ENCODE assay signal across 21 cellular contexts in the genomic region with DNA sequence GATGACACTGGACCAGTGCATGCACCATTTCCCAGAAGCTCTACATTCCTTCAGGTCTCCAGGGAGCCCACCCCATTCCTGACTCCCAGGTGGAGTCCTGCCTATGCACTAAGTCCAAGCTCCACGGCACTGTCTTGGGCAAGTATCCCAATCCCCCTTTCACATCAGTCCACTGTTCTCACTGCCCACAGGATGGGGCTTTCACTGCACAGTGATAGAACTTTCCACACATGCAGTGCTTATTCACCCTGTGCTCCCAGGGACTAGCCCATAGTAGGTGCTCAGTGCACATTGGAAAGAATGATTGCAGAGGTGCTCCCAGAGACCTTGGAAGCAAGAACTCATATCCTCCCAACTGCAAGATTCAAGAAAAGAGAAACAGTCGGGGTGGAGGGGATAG. TPM values are rescaled to one million over a fixed set of nuclear protein-coding genes. Genes with fewer than 3 reads are reported as not detected.
DNase-seq lines count a peak whose midpoint lies in the region; ATAC-seq, FAIRE-seq and TF ChIP-seq lines count a peak whose summit lies in the region.
"Had no signal": no experiment of that assay in that cellular context is flagged by ENCODE, and none has a peak within 500 bp of the region (broad histone marks: within the 10 kb centered on the region; RNA-seq: fewer than 3 reads in every experiment).

No MANE protein-coding gene starts in this region.

- no peak overlapping the region for H3K4ac ChIP-seq in H1 (replicated peaks; ENCODE audit: insufficient read length, low read depth, low read length)
- no peak overlapping the region for H3K4ac ChIP-seq in neuronal stem cell (ENCODE audit: low read length)

- DNase-seq in A549 (ENCODE audit: low read depth in 1 of 2, low spot score in 1 of 2) = no peak
- DNase-seq in H1 (ENCODE audit: low read depth in 1 of 2, low spot score in 2 of 2) = no peak
- DNase-seq in spleen = peak; percentile 32
- no peak for DNase-seq in neuronal stem cell (ENCODE audit: low spot score)
- DNase-seq in stimulated activated CD4-positive, alpha-beta T cell treated with anti-CD3 and anti-CD28 coated beads, Interleukin-2, amount 100 ng/mL, for 48 hours = no peak
- DNase-seq: 8988T; C1 segment of cervical spinal cord; Caco-2; CD4-positive, CD25-positive, alpha-beta regulatory T cell; CD8-positive, alpha-beta T cell; DMS153; DND-41; GOT3; H7; HCEC 1CT had no signal

- H3K18ac ChIP-seq in H1 (ENCODE audit: extremely low read depth, low read length) (no peak overlapping the region), neuronal stem cell (ENCODE audit: low read length) (no peak overlapping the region)

- H2AK5ac ChIP-seq in H1 (ENCODE audit: low read depth, low read length) = no peak overlapping the region
- H2AK5ac ChIP-seq in neuronal stem cell (ENCODE audit: low read depth, low read length) = no peak overlapping the region

- H2BK20ac ChIP-seq in H1 (ENCODE audit: low read length) = no peak overlapping the region

- ATAC-seq in A549 (no peak), HG03196 (IDR thresholded peaks at IDR 0.05; ENCODE audit: unreplicated experiment) (no peak)
- ATAC-seq: CD8-positive, alpha-beta T cell had no signal

- H3K27me3 ChIP-seq in H1 (replicated peaks in 1 of 4; ENCODE audit: control insufficient read depth in 3 of 4, extremely low read depth in 1 of 4, insufficient read depth in 3 of 4, low read length in 3 of 4) (no peaks in the 10 kb centered on the region; a peak in 2 of 7 replicates), spleen (replicated peaks in 1 of 7) (no peaks in the 10 kb centered on the region), neuronal stem cell (ENCODE audit: control insufficient read depth in 3 of 3, insufficient read depth in 3 of 3, low read depth in 1 of 3, low read length in 3 of 3) (no peaks in the 10 kb centered on the region)

- H3K4me3 ChIP-seq in A549 = no peak overlapping the region
- H3K4me3 ChIP-seq in HEK293 (ENCODE audit: low read depth, low read length) = no peak overlapping the region
- no peak overlapping the region for H3K4me3 ChIP-seq in H1 (ENCODE audit: extremely low read depth in 1 of 4, insufficient read depth in 2 of 4, low read depth in 3 of 4, low read length in 4 of 4)
- no peak overlapping the region for H3K4me3 ChIP-seq in spleen
- no peak overlapping the region for H3K4me3 ChIP-seq in neuronal stem cell (ENCODE audit: low read length in 2 of 2)

- H2BK5ac ChIP-seq in H1 (ENCODE audit: low read depth, low read length) = no peak overlapping the region
- no peak overlapping the region for H2BK5ac ChIP-seq in neuronal stem cell (ENCODE audit: low read length)

- no peaks in the 10 kb centered on the region for H3K23me2 ChIP-seq in H1 (ENCODE audit: low read depth, low read length)

- H3K4me2 ChIP-seq in A549 (no peak overlapping the region), H1 (ENCODE audit: insufficient read depth in 1 of 2, low read depth in 2 of 2, low read length in 2 of 2) (no peak overlapping the region), neuronal stem cell (ENCODE audit: insufficient read depth, low read length, poor library complexity, severe bottlenecking) (no peak overlapping the region)

- TF ChIP-seq POLR2A in A549 (IDR thresholded peaks at IDR 0.05; ENCODE audit: low read length) = no peak
- no peak for TF ChIP-seq POLR2A in H1 (IDR thresholded peaks at IDR 0.05; ENCODE audit: control extremely low read depth in 1 of 2, low read depth in 2 of 2, low read length in 2 of 2)
- no peak for TF ChIP-seq POLR2A in spleen (IDR thresholded peaks at IDR 0.05)

- H3K79me1 ChIP-seq in H1 (ENCODE audit: low read depth, low read length) (no peaks in the 10 kb centered on the region), neuronal stem cell (ENCODE audit: low read depth, low read length) (no peaks in the 10 kb centered on the region)

- H3K56ac ChIP-seq in H1 (replicated peaks; ENCODE audit: insufficient read length, low read depth, low read length) = no peak overlapping the region

- no peak for TF ChIP-seq EP300 in A549 (IDR thresholded peaks at IDR 0.05)
- no peak for TF ChIP-seq EP300 in H1 (IDR thresholded peaks at IDR 0.05; ENCODE audit: borderline replicate concordance in 1 of 2, low read depth in 2 of 2, low read length in 2 of 2)

- H3K79me2 ChIP-seq in H1 (ENCODE audit: control insufficient read depth in 1 of 2, insufficient read depth in 2 of 2, low read length in 2 of 2) = no peaks in the 10 kb centered on the region

- H2BK15ac ChIP-seq in H1 (ENCODE audit: low read length) (no peak overlapping the region), neuronal stem cell (ENCODE audit: low read length) (no peak overlapping the region)

- H4K8ac ChIP-seq in H1 (ENCODE audit: extremely low read depth, insufficient read depth, low read length) (no peak overlapping the region), neuronal stem cell (ENCODE audit: low read depth, low read length) (no peak overlapping the region)

- H3K23ac ChIP-seq in H1 (ENCODE audit: insufficient read length) (no peak overlapping the region), neuronal stem cell (ENCODE audit: low read depth, low read length, poor library complexity) (no peak overlapping the region)

- intact Hi-C loops in spleen (cut with DNase I; ENCODE audit: low total_unique reads) = no loop called here

- no peaks in the 10 kb centered on the region for H4K20me1 ChIP-seq in H1 (replicated peaks in 1 of 2; ENCODE audit: control insufficient read depth in 1 of 2, insufficient read depth in 2 of 2, low read length in 2 of 2)

- no peaks in the 10 kb centered on the region for H3K36me3 ChIP-seq in HEK293 (ENCODE audit: control insufficient read depth in 2 of 2, insufficient read depth in 1 of 2, low read length in 2 of 2)
- H3K36me3 ChIP-seq in H1 (ENCODE audit: control insufficient read depth in 2 of 4, insufficient read depth in 4 of 4, low read length in 3 of 4) = no peaks in the 10 kb centered on the region
- no peaks in the 10 kb centered on the region for H3K36me3 ChIP-seq in spleen
- no peaks in the 10 kb centered on the region for H3K36me3 ChIP-seq in neuronal stem cell (replicated peaks in 1 of 2; ENCODE audit: control insufficient read depth in 2 of 2, insufficient read depth in 2 of 2, low read length in 2 of 2)

- H3K9me3 ChIP-seq in A549 (peaks cover 5% of the 10 kb centered on the region; the same call in 2 of the 3 replicates), HEK293 (ENCODE audit: control insufficient read depth, insufficient read depth, low read depth, low read length) (no peaks in the 10 kb centered on the region), H1 (ENCODE audit: insufficient read depth in 2 of 2, low read depth in 1 of 2, low read length in 1 of 2) (peaks cover 32 to 54% of the 10 kb centered on the region in 2 experiments), spleen (no peaks in the 10 kb centered on the region), neuronal stem cell (replicated peaks in 1 of 2; ENCODE audit: control insufficient read depth in 2 of 2, insufficient read depth in 1 of 2, low read depth in 1 of 2, low read length in 2 of 2) (peaks cover 7 to 16% of the 10 kb centered on the region in 2 donors)

- no peak overlapping the region for H3K27ac ChIP-seq in A549
- H3K27ac ChIP-seq in HEK293 (ENCODE audit: extremely low read depth, low read depth, low read length) = no peak overlapping the region
- no peak overlapping the region for H3K27ac ChIP-seq in H1 (ENCODE audit: low read depth, low read length)
- H3K27ac ChIP-seq in spleen = no peak overlapping the region
- no peak overlapping the region for H3K27ac ChIP-seq in neuronal stem cell (replicated peaks; ENCODE audit: low read length)

- no peak overlapping the region for H2BK12ac ChIP-seq in H1 (ENCODE audit: low read depth, low read length)
- H2BK12ac ChIP-seq in neuronal stem cell (ENCODE audit: low read length) = no peak overlapping the region

- TF ChIP-seq CTCF in A549 (IDR thresholded peaks at IDR 0.05) (no peak), HEK293 (tag by site-specific recombination; IDR thresholded peaks at IDR 0.05) (no peak), H1 (IDR thresholded peaks at IDR 0.05; ENCODE audit: control extremely low read depth in 1 of 3, insufficient read depth in 1 of 3, low read depth in 1 of 3, low read length in 3 of 3) (no peak), spleen (IDR thresholded peaks at IDR 0.05 in 8 of 11, conservative IDR thresholded peaks at IDR 0.05 in 3 of 11) (no peak)

- no peak overlapping the region for H3K14ac ChIP-seq in H1 (ENCODE audit: insufficient read length)
- H3K14ac ChIP-seq in neuronal stem cell (ENCODE audit: low read length) = no peak overlapping the region

- H2BK120ac ChIP-seq in H1 (replicated peaks; ENCODE audit: low read depth, low read length) (no peak overlapping the region), neuronal stem cell (ENCODE audit: low read depth, low read length) (no peak overlapping the region)

- no peak for FAIRE-seq in A549 (lab: Jason Lieb, UNC)
- FAIRE-seq in H1 (lab: Jason Lieb, UNC) = no peak
- FAIRE-seq: G401.6, GM12892 had no signal

- no peaks in the 10 kb centered on the region for H3K4me1 ChIP-seq in A549
- no peaks in the 10 kb centered on the region for H3K4me1 ChIP-seq in HEK293 (ENCODE audit: control insufficient read depth, insufficient read depth, low read length)
- no peaks in the 10 kb centered on the region for H3K4me1 ChIP-seq in H1 (replicated peaks in 1 of 4; ENCODE audit: control insufficient read depth in 3 of 4, insufficient read depth in 4 of 4, low read length in 3 of 4)
- H3K4me1 ChIP-seq in spleen = peaks cover 0 to 6% (median 0%) of the 10 kb centered on the region in 6 donors
- H3K4me1 ChIP-seq in neuronal stem cell (ENCODE audit: control insufficient read depth in 2 of 2, insufficient read depth in 1 of 2, low read depth in 1 of 2, low read length in 2 of 2) = no peaks in the 10 kb centered on the region
- H3K4me1 ChIP-seq: Caco-2 had no signal

- H3K9ac ChIP-seq in H1 (replicated peaks in 1 of 4; ENCODE audit: extremely low read depth in 1 of 4, low read depth in 3 of 4, low read length in 3 of 4) (no peak overlapping the region), neuronal stem cell (ENCODE audit: low read depth, low read length, poor library complexity) (no peak overlapping the region)

- POLR2A ChIA-PET in A549 (lab: Yijun Ruan, JAX) = no interaction called here
- POLR2A ChIA-PET in HEK293 (lab: Yijun Ruan, JAX) = no interaction called here
- POLR2A ChIA-PET in H1 (lab: Charles Lee; ENCODE audit: partially characterized antibody) = interaction anchor here (0.8 kb wide), 1 partner anchor 53 kb away, joined by 3 read pairs; no protein-coding TSS in a partner anchor

- TF ChIP-seq RAD21 in A549 (conservative IDR thresholded peaks at IDR 0.05 in 1 of 2, IDR thresholded peaks at IDR 0.05 in 1 of 2) (no peak), H1 (IDR thresholded peaks at IDR 0.05 in 1 of 2, conservative IDR thresholded peaks at IDR 0.05 in 1 of 2; ENCODE audit: low read depth in 2 of 2, low read length in 2 of 2) (no peak)

- H4K91ac ChIP-seq in H1 (replicated peaks; ENCODE audit: insufficient read length, low read length) (no peak overlapping the region), neuronal stem cell (ENCODE audit: low read depth, low read length, poor library complexity) (no peak overlapping the region)

- no peak overlapping the region for H4K5ac ChIP-seq in H1 (ENCODE audit: insufficient read length, low read depth, low read length)

- H2AFZ ChIP-seq in H1 (ENCODE audit: low read length) (no peak overlapping the region), neuronal stem cell (ENCODE audit: low read length) (no peak overlapping the region)

- WGBS in A549 (ENCODE audit: missing lambda C conversion rate) = 0% methylated on average over 2 of the region's 2 CpGs
- WGBS in H1 (ENCODE audit: extremely low coverage in 1 of 2, insufficient coverage in 1 of 2, insufficient read length in 1 of 2, insufficient replicate concordance in 2 of 2, low coverage in 1 of 2, low lambda C conversion rate in 2 of 2, missing lambda C conversion rate in 1 of 2), 2 experiments = 85% methylated on average over 2 of the region's 2 CpGs; no CpG with 5 or more reads in 1 of the 2 experiments
- 81 to 92% (median 90%) methylated on average over 2 of the region's 2 CpGs for WGBS in spleen, 5 donors
- no CpG with 5 or more reads among the region's 2 CpGs for WGBS in neuronal stem cell (ENCODE audit: extremely low coverage in 2 of 2, insufficient read length in 2 of 2, insufficient replicate concordance in 1 of 2), 2 donors

- CTCF ChIA-PET in A549 (lab: Yijun Ruan, JAX) (interaction anchor here (0.8 to 4.9 kb wide), 6 partner anchors 9 to 396 kb away, joined by 3 to 27 read pairs (median 4); no protein-coding TSS in a partner anchor), HEK293 (lab: Yijun Ruan, JAX) (interaction anchor here (0.6 to 1.7 kb wide), 3 partner anchors 40 to 600 kb away, joined by 3 to 7 read pairs (median 3); no protein-coding TSS in a partner anchor), H1 (lab: Charles Lee; ENCODE audit: partially characterized antibody) (interaction anchor here (0.6 to 2.0 kb wide), 7 partner anchors 8 to 96 kb away, joined by 3 to 7 read pairs (median 4); no protein-coding TSS in a partner anchor)

RNA-seq across cellular contexts. Expression of gene MS4A10, which starts 6.4 kb away (rescaled TPM):
- polyA plus RNA-seq in A549 (2011; rRNA removed) (not detected in 2 replicates), A549 (2017; fragmentation: RNase III; extraction: RNeasy Plus Mini Kit Qiagen cat#74134 plus additional on column Dnase treatment) (not detected in 3 replicates), H1 (2011; rRNA removed) (not detected in 2 replicates), spleen (not detected)
- polyA plus RNA-seq in A549 (2012; cell fraction: cytosol; rRNA removed) = not detected in 2 replicates
- polyA plus RNA-seq in A549 (2012; cell fraction: nucleus; rRNA removed) = not detected in 2 replicates
- not detected in 2 replicates for polyA minus RNA-seq in A549 (2011; rRNA and poly(A)+ RNA removed)
- not detected in 2 replicates for total RNA-seq in H1 (2021; fragmentation: NEBNext Ultra II Directional; extraction: Animal tissue kit (Norgen Biotek cat#: 25700))
- polyA plus RNA-seq in H1 (2011; cell fraction: cytosol; rRNA removed) = not detected
- not detected for polyA plus RNA-seq in H1 (2011; cell fraction: nucleus; rRNA removed)
- not detected in 4 replicates for polyA plus RNA-seq in H1 (2012, experiment 1 of 2)
- polyA plus RNA-seq in H1 (2012, experiment 2 of 2) = not detected
- not detected for polyA plus RNA-seq in H1 (2013, experiment 1 of 2)
- polyA plus RNA-seq in H1 (2013, experiment 2 of 2) = not detected
- not detected in 2 replicates for polyA minus RNA-seq in H1 (2011; rRNA and poly(A)+ RNA removed)
- polyA minus RNA-seq in H1 (2011; cell fraction: cytosol; rRNA and poly(A)+ RNA removed) = not detected
- not detected for polyA minus RNA-seq in H1 (2011; cell fraction: nucleus; rRNA and poly(A)+ RNA removed)
- total RNA-seq in spleen = not detected
- polyA plus RNA-seq in neuronal stem cell (2013, experiment 1 of 2) = not detected
- not detected for polyA plus RNA-seq in neuronal stem cell (2013, experiment 2 of 2)
- total RNA-seq: A673; CD4-positive, CD25-positive, alpha-beta regulatory T cell; CD8-positive, alpha-beta T cell; H7 had no signal
- polyA plus RNA-seq: BJ; CD4-positive, CD25-positive, alpha-beta regulatory T cell had no signal

RNA-seq across cellular contexts. Expression of gene MS4A15, which starts 34.9 kb away (rescaled TPM):
- not detected in 2 replicates for polyA plus RNA-seq in A549 (2011; rRNA removed)
- polyA plus RNA-seq in A549 (2012; cell fraction: cytosol; rRNA removed) = 0.03 TPM in 1 of 2 replicates, not detected in the other
- polyA plus RNA-seq in A549 (2012; cell fraction: nucleus; rRNA removed) = not detected in 2 replicates
- not detected in 3 replicates for polyA plus RNA-seq in A549 (2017; fragmentation: RNase III; extraction: RNeasy Plus Mini Kit Qiagen cat#74134 plus additional on column Dnase treatment)
- not detected in 2 replicates for polyA minus RNA-seq in A549 (2011; rRNA and poly(A)+ RNA removed)
- total RNA-seq in H1 (2021; fragmentation: NEBNext Ultra II Directional; extraction: Animal tissue kit (Norgen Biotek cat#: 25700)) = 0.17 TPM in 1 of 2 replicates, not detected in the other
- polyA plus RNA-seq in H1 (2011; rRNA removed) = 0.15 and 0.41 TPM in 2 replicates
- polyA plus RNA-seq in H1 (2011; cell fraction: cytosol; rRNA removed) = 0.04 TPM
- 0.24 TPM for polyA plus RNA-seq in H1 (2011; cell fraction: nucleus; rRNA removed)
- polyA plus RNA-seq in H1 (2012, experiment 1 of 2) = 0.20 to 0.27 TPM in 2 of 4 replicates, not detected in the others
- polyA plus RNA-seq in H1 (2012, experiment 2 of 2) = not detected
- 0.32 TPM for polyA plus RNA-seq in H1 (2013, experiment 1 of 2)
- 0.20 TPM for polyA plus RNA-seq in H1 (2013, experiment 2 of 2)
- polyA minus RNA-seq in H1 (2011; rRNA and poly(A)+ RNA removed) = 1.3 TPM in 1 of 2 replicates, not detected in the other
- polyA minus RNA-seq in H1 (2011; cell fraction: cytosol; rRNA and poly(A)+ RNA removed) = not detected
- not detected for polyA minus RNA-seq in H1 (2011; cell fraction: nucleus; rRNA and poly(A)+ RNA removed)
- not detected for total RNA-seq in spleen
- polyA plus RNA-seq in spleen = not detected
- polyA plus RNA-seq in neuronal stem cell (2013, experiment 1 of 2) = 0.06 TPM
- 0.06 TPM for polyA plus RNA-seq in neuronal stem cell (2013, experiment 2 of 2)
- total RNA-seq: A673; Caco-2; CD4-positive, CD25-positive, alpha-beta regulatory T cell; CD8-positive, alpha-beta T cell had no signal
- polyA plus RNA-seq: BJ; CD4-positive, CD25-positive, alpha-beta regulatory T cell had no signal

RNA-seq across cellular contexts. Expression of gene CCDC86, which starts 50.4 kb away (rescaled TPM):
- polyA plus RNA-seq in A549 (2011; rRNA removed) (39.8 and 42.8 TPM in 2 replicates), A549 (2017; fragmentation: RNase III; extraction: RNeasy Plus Mini Kit Qiagen cat#74134 plus additional on column Dnase treatment) (67.5 to 74.4 TPM (median 71.1 TPM) in 3 replicates), H1 (2011; rRNA removed) (37.7 and 55.6 TPM in 2 replicates), spleen (10 to 100 TPM in 2 of 3 donors, 1 to 10 TPM in 1; 7.6 to 15.4 (median 13.3) TPM)
- 61.7 and 70.0 TPM in 2 replicates for polyA plus RNA-seq in A549 (2012; cell fraction: cytosol; rRNA removed)
- 112 and 148 TPM in 2 replicates for polyA plus RNA-seq in A549 (2012; cell fraction: nucleus; rRNA removed)
- 22.2 and 23.1 TPM in 2 replicates for polyA minus RNA-seq in A549 (2011; rRNA and poly(A)+ RNA removed)
- total RNA-seq in H1 (2021; fragmentation: NEBNext Ultra II Directional; extraction: Animal tissue kit (Norgen Biotek cat#: 25700)) = 76.4 and 77.1 TPM in 2 replicates
- polyA plus RNA-seq in H1 (2011; cell fraction: cytosol; rRNA removed) = 40.1 TPM
- polyA plus RNA-seq in H1 (2011; cell fraction: nucleus; rRNA removed) = 113 TPM
- polyA plus RNA-seq in H1 (2012, experiment 1 of 2) = 53.8 to 65.2 TPM (median 57.5 TPM) in 4 replicates
- 68.7 TPM for polyA plus RNA-seq in H1 (2012, experiment 2 of 2)
- 53.1 TPM for polyA plus RNA-seq in H1 (2013, experiment 1 of 2)
- polyA plus RNA-seq in H1 (2013, experiment 2 of 2) = 54.7 TPM
- polyA minus RNA-seq in H1 (2011; rRNA and poly(A)+ RNA removed) = 16.5 and 24.7 TPM in 2 replicates
- 25.7 TPM for polyA minus RNA-seq in H1 (2011; cell fraction: cytosol; rRNA and poly(A)+ RNA removed)
- 23.8 TPM for polyA minus RNA-seq in H1 (2011; cell fraction: nucleus; rRNA and poly(A)+ RNA removed)
- total RNA-seq in spleen = 10 to 100 TPM in 6 of 7 donors, 1 to 10 TPM in 1; 8.3 to 21.6 (median 11.3) TPM
- 22.5 TPM for polyA plus RNA-seq in neuronal stem cell (2013, experiment 1 of 2)
- polyA plus RNA-seq in neuronal stem cell (2013, experiment 2 of 2) = 21.0 TPM
